In genomic region chr12:122527478-122527944, GRCh38 we compare ENCODE assay signal across 8 cellular contexts. TPM values are rescaled to one million over a fixed set of nuclear protein-coding genes. Genes with fewer than 3 reads are reported as not detected.
DNase-seq lines count a peak whose midpoint lies in the region; ATAC-seq and TF ChIP-seq lines count a peak whose summit lies in the region.

No MANE protein-coding gene starts in this region.

- no peaks in the 10 kb centered on the region for H3K27me3 ChIP-seq in H9 (ENCODE audit: insufficient read depth, low read length)
- no peaks in the 10 kb centered on the region for H3K27me3 ChIP-seq in endocrine pancreas (ENCODE audit: control insufficient read depth, insufficient read depth, low read length)

- peaks cover 42% of the 10 kb centered on the region for H3K79me2 ChIP-seq in H9 (ENCODE audit: insufficient read depth, low read length)

- H3K79me1 ChIP-seq in H9 (ENCODE audit: insufficient read depth, low read depth, low read length, poor library complexity, severe bottlenecking): peaks cover 2% of the 10 kb centered on the region

- H3K4me1 ChIP-seq in H9 (ENCODE audit: insufficient read depth, low read length) (no peaks in the 10 kb centered on the region), endocrine pancreas (ENCODE audit: control insufficient read depth, insufficient read depth, low read length) (peaks cover 15% of the 10 kb centered on the region)

- H3K14ac ChIP-seq in H9 (ENCODE audit: insufficient read depth, low read length): peak overlapping the region; percentile 99

- H4K5ac ChIP-seq in H9 (ENCODE audit: insufficient read length, low read depth, low read length): peak overlapping the region; percentile 79

- H3K27me3 Mint-ChIP-seq in H9 (ENCODE audit: low read depth): no peaks in the 10 kb centered on the region
- H3K27me3 Mint-ChIP-seq in nephron progenitor cell (ENCODE audit: low read depth, poor library complexity): no peaks in the 10 kb centered on the region

- no peak overlapping the region; the same call in 1 of the 2 replicates for H3K4ac ChIP-seq in H9 (ENCODE audit: low read depth, low read length)

- H3K36me3 Mint-ChIP-seq in H9 (ENCODE audit: insufficient read depth in 1 of 3, low read depth in 3 of 3) (peaks cover 22 to 42% (median 41%) of the 10 kb centered on the region in 3 experiments), nephron progenitor cell (ENCODE audit: low read depth) (peaks cover 33% of the 10 kb centered on the region)

- ATAC-seq in HG03039 (IDR thresholded peaks at IDR 0.05; ENCODE audit: unreplicated experiment) (no peak), HG03469 (IDR thresholded peaks at IDR 0.05; ENCODE audit: unreplicated experiment) (no peak)

- no peak overlapping the region for H2AFZ ChIP-seq in H9 (ENCODE audit: low read length)

- peak overlapping the region; percentile 92 for H3K4me3 ChIP-seq in SK-N-MC
- H3K4me3 ChIP-seq in endocrine pancreas (ENCODE audit: control insufficient read depth, insufficient read depth, low read length): peak overlapping the region; percentile 84

- no peak overlapping the region for H3K23ac ChIP-seq in H9 (ENCODE audit: insufficient read length, low read depth, low read length)

- H3K9me3 Mint-ChIP-seq in H9: no peaks in the 10 kb centered on the region
- no peaks in the 10 kb centered on the region for H3K9me3 Mint-ChIP-seq in nephron progenitor cell

- no peak for TF ChIP-seq CTCF in H9 (conservative IDR thresholded peaks at IDR 0.05)
- TF ChIP-seq CTCF in nephron progenitor cell (IDR thresholded peaks at IDR 0.05): no peak

- H3K27ac Mint-ChIP-seq in H9 (no peak overlapping the region), nephron progenitor cell (no peak overlapping the region)

- peak overlapping the region; percentile 91 for H3K56ac ChIP-seq in H9 (ENCODE audit: insufficient read length, low read depth, low read length)

- H3K4me3 Mint-ChIP-seq in H9: no peak overlapping the region
- no peak overlapping the region for H3K4me3 Mint-ChIP-seq in nephron progenitor cell

- H2BK12ac ChIP-seq in H9 (ENCODE audit: insufficient read length, low read depth, low read length): no peak overlapping the region

- H3K9ac ChIP-seq in H9 (ENCODE audit: extremely low read depth, insufficient read length, low read length): peak overlapping the region; percentile 100
- H3K9ac ChIP-seq in SK-N-MC (ENCODE audit: insufficient read length): peak overlapping the region; percentile 86
- peak overlapping the region; percentile 44 for H3K9ac ChIP-seq in endocrine pancreas (ENCODE audit: control insufficient read depth, insufficient read depth, low read length)

- no peak overlapping the region for H4K91ac ChIP-seq in H9 (ENCODE audit: insufficient read length, low read depth, low read length)

- H3K36me3 ChIP-seq in SK-N-MC (ENCODE audit: insufficient read depth, low read length) (peaks cover 71% of the 10 kb centered on the region), endocrine pancreas (ENCODE audit: control insufficient read depth, insufficient read depth, low read length) (no peaks in the 10 kb centered on the region)

- DNase-seq in Ammon's horn (ENCODE audit: low spot score): peak; percentile 41
- peak; percentile 35 for DNase-seq in H9
- no peak for DNase-seq in SK-N-MC (ENCODE audit: low read depth, low spot score)
- DNase-seq in nephron progenitor cell: peak; percentile 22
- no peak for DNase-seq in posterior vena cava (ENCODE audit: low spot score)

- H2AK5ac ChIP-seq in H9 (ENCODE audit: insufficient read length, low read length): no peak overlapping the region

- H3K9me3 ChIP-seq in H9 (ENCODE audit: control insufficient read depth, low read depth, low read length) (no peaks in the 10 kb centered on the region), SK-N-MC (ENCODE audit: low read depth, low read length) (no peaks in the 10 kb centered on the region), endocrine pancreas (ENCODE audit: control insufficient read depth, low read length) (no peaks in the 10 kb centered on the region)

- no CpG with 5 or more reads among the region's 21 CpGs for WGBS in H9 (ENCODE audit: extremely low coverage, insufficient read length, low lambda C conversion rate)

- no peak overlapping the region for H4K8ac ChIP-seq in H9 (replicated peaks; ENCODE audit: insufficient read length, low read depth, low read length)

- no peak overlapping the region for H3T11ph ChIP-seq in H9 (ENCODE audit: low read length)

- H2BK20ac ChIP-seq in H9 (ENCODE audit: low read depth, low read length, poor library complexity, severe bottlenecking): no peak overlapping the region

- no peaks in the 10 kb centered on the region for H4K20me1 ChIP-seq in H9 (ENCODE audit: control insufficient read depth, insufficient read depth, insufficient read length)

- H3K18ac ChIP-seq in H9 (ENCODE audit: insufficient read length, low read depth, low read length): peak overlapping the region; percentile 90

- H3K23me2 ChIP-seq in H9 (ENCODE audit: insufficient read length, low read depth, low read length, poor library complexity, severe bottlenecking): peaks cover 4% of the 10 kb centered on the region

- intact Hi-C loops in posterior vena cava (cut with DNase I): loop anchor here in 1 of 2 donors (5.0 kb wide), 1 partner anchor 1175 kb away; the partner anchor contains the start of gene ANAPC5

- H2BK15ac ChIP-seq in H9 (ENCODE audit: low read depth, low read length): no peak overlapping the region; the same call in 1 of the 2 replicates

- H3K4me1 Mint-ChIP-seq in H9 (peaks cover 20 to 22% of the 10 kb centered on the region in 2 experiments), nephron progenitor cell (peaks cover 20% of the 10 kb centered on the region)

- no peak overlapping the region for H2BK120ac ChIP-seq in H9 (ENCODE audit: low read depth, low read length, poor library complexity, severe bottlenecking)

- H3K4me2 ChIP-seq in H9 (ENCODE audit: insufficient read depth, insufficient read length, low read length): peak overlapping the region; percentile 95

- H3K27ac ChIP-seq in H9 (ENCODE audit: insufficient read length, low read depth, low read length) (peak overlapping the region; percentile 93), SK-N-MC (peak overlapping the region; percentile 86)

- peak overlapping the region; percentile 89 for H2BK5ac ChIP-seq in H9 (ENCODE audit: insufficient read length, low read length)

RNA-seq across cellular contexts. Expression of gene KNTC1, which starts 0.5 kb away (rescaled TPM):
- total RNA-seq in H9 (2021) (66.8 and 71.3 TPM in 2 replicates), posterior vena cava (10 to 100 TPM; 10.9 to 12.3 TPM)

RNA-seq across cellular contexts. Expression of gene RSRC2, which starts 0.8 kb away (rescaled TPM):
- 64.9 and 66.2 TPM in 2 replicates for total RNA-seq in H9 (2021)
- total RNA-seq in posterior vena cava: 10 to 100 TPM; 52.5 to 60.6 TPM

RNA-seq across cellular contexts. Expression of gene ZCCHC8, which starts 26.8 kb away (rescaled TPM):
- total RNA-seq in H9 (2021): 37.3 and 37.4 TPM in 2 replicates
- 10 to 100 TPM; 15.9 to 16.8 TPM for total RNA-seq in posterior vena cava

Comparison
In these comparisons a context has a peak if more than half of its experiments do, and no peak if none do; other contexts are left out.
1. DNase-seq: peak in Ammon's horn (single experiment), H9 (single experiment) and nephron progenitor cell (single experiment); none in SK-N-MC (single experiment) and posterior vena cava (single experiment).
2. H3K9ac ChIP-seq: peak in every context shown above with its lines; median percentile 100 in H9; 86 in SK-N-MC; 44 in endocrine pancreas.